8 cellular contexts compared by ENCODE assay signal in genomic region chr10:69742928-69743602, GRCh38. TPM values are rescaled to one million over a fixed set of nuclear protein-coding genes. Genes with fewer than 3 reads are reported as not detected.
DNase-seq lines count a peak whose midpoint lies in the region; ATAC-seq and TF ChIP-seq lines count a peak whose summit lies in the region.

No MANE protein-coding gene starts in this region.

- no peak for TF ChIP-seq EP300 in upper lobe of left lung (IDR thresholded peaks at IDR 0.05)

- TF ChIP-seq POLR2A in upper lobe of left lung (IDR thresholded peaks at IDR 0.05) = no peak

- no peaks in the 10 kb centered on the region for H3K36me3 Mint-ChIP-seq in progenitor cell of endocrine pancreas (ENCODE audit: insufficient read depth)

- TF ChIP-seq CTCF in epithelial cell of esophagus (IDR thresholded peaks at IDR 0.05; ENCODE audit: insufficient read depth, low read depth, low read length, missing control alignments) (peak; percentile 39), progenitor cell of endocrine pancreas (IDR thresholded peaks at IDR 0.05; ENCODE audit: unreplicated experiment) (peak; percentile 60), upper lobe of left lung (IDR thresholded peaks at IDR 0.05) (peak in 2 of 6 experiments; percentile 15)

- H3K36me3 ChIP-seq in upper lobe of left lung = no peaks in the 10 kb centered on the region

- H3K4me3 Mint-ChIP-seq in progenitor cell of endocrine pancreas (ENCODE audit: low read depth) = no peak overlapping the region

- ATAC-seq in upper lobe of left lung (ENCODE audit: low FRiP score in 2 of 2) = no peak

- H3K9me3 Mint-ChIP-seq in progenitor cell of endocrine pancreas (ENCODE audit: low read depth) = no peaks in the 10 kb centered on the region

- H3K9me3 ChIP-seq in upper lobe of left lung = no peaks in the 10 kb centered on the region

- DNase-seq in NCI-H1417 (lab: John Stamatoyannopoulos, UW) = peak in 2 of 3 experiments; percentile 5 to 8
- DNase-seq in NCI-H1417 treated with DMSO at 0.1 percent for 48 hours (lab: John Stamatoyannopoulos, UW) = no peak
- DNase-seq in NAMALWA (ENCODE audit: low spot score) = peak; percentile 37
- DNase-seq in epithelial cell of esophagus (ENCODE audit: low read depth) = peak; percentile 29
- DNase-seq in progenitor cell of endocrine pancreas (ENCODE audit: low spot score, unreplicated experiment) = peak; percentile 26
- no peak for DNase-seq in NCI-H1436 (lab: John Stamatoyannopoulos, UW)
- DNase-seq in upper lobe of left lung = no peak
- DNase-seq in inferior parietal cortex (ENCODE audit: extremely low spot score) = no peak

- H3K27me3 ChIP-seq in upper lobe of left lung = no peaks in the 10 kb centered on the region

- peaks cover 31% of the 10 kb centered on the region for H3K27me3 Mint-ChIP-seq in progenitor cell of endocrine pancreas

- no peak overlapping the region for H3K27ac Mint-ChIP-seq in progenitor cell of endocrine pancreas

- H3K27ac ChIP-seq in upper lobe of left lung = no peak overlapping the region

- H3K4me3 ChIP-seq in epithelial cell of esophagus (ENCODE audit: low read length) (no peak overlapping the region), upper lobe of left lung (no peak overlapping the region)

- 67 to 73% methylated on average over 6 of the region's 6 CpGs for WGBS in upper lobe of left lung, 2 donors

- no peaks in the 10 kb centered on the region for H3K4me1 Mint-ChIP-seq in progenitor cell of endocrine pancreas (ENCODE audit: low read depth)

- no peaks in the 10 kb centered on the region for H3K4me1 ChIP-seq in upper lobe of left lung

RNA-seq across cellular contexts. Expression of gene COL13A1, which starts 58.6 kb away (rescaled TPM):
- total RNA-seq in progenitor cell of endocrine pancreas = 0.43 and 0.47 TPM in 2 replicates
- 10 to 100 TPM in 3 of 6 donors, 1 to 10 TPM in 3; 4.3 to 21.2 (median 10.4) TPM for total RNA-seq in upper lobe of left lung

Comparison
In these comparisons a context has a peak if more than half of its experiments do, and no peak if none do; other contexts are left out.
1. DNase-seq: peak in NCI-H1417 (2 of 3), NAMALWA (single experiment), epithelial cell of esophagus (single experiment) and progenitor cell of endocrine pancreas (single experiment); none in NCI-H1417 treated with DMSO at 0.1 percent for 48 hours (single experiment), NCI-H1436 (single experiment), upper lobe of left lung (0 of 2) and inferior parietal cortex (single experiment).